In the genomic region with DNA sequence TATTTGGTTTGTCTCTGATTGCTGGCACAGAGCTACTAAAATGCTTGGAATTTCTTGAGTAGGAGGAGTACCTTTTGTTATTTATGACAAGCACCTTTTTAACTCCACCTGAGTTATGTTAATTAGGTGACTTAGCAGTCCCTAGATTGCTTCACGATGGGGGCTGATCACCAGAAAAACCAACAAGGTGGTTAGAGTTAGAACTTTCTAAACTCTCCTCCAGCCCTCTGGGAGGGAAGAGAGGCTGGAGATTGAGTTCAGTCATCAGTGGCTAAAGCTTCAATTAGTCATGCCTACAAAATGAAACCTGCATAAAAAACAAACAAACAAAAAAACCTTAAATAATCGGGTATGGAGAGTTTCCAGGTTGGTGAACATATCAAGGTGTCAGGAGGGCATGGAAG, we compare ENCODE assay signal across 20 cellular contexts. TPM values are rescaled to one million over a fixed set of nuclear protein-coding genes. Genes with fewer than 3 reads are reported as not detected.
DNase-seq lines count a peak whose midpoint lies in the region; ATAC-seq, FAIRE-seq and TF ChIP-seq lines count a peak whose summit lies in the region.
"Had no signal": no experiment of that assay in that cellular context is flagged by ENCODE, and none has a peak within 500 bp of the region (broad histone marks: within the 10 kb centered on the region; RNA-seq: fewer than 3 reads in every experiment).

No MANE protein-coding gene starts in this region.

- H3K4me1 Mint-ChIP-seq in endodermal cell, result peaks cover 13% of the 10 kb centered on the region
- H3K4me1 Mint-ChIP-seq in CD8-positive, alpha-beta memory T cell, result no peaks in the 10 kb centered on the region
- no peaks in the 10 kb centered on the region for H3K4me1 Mint-ChIP-seq in activated naive CD8-positive, alpha-beta T cell treated with anti-CD3 and anti-CD28 coated beads for 36 hours

- POLR2A ChIA-PET in CD8-positive, alpha-beta memory T cell (lab: Charles Lee), result no interaction called here

- peak overlapping the region; percentile 73 for H3K27ac Mint-ChIP-seq in endodermal cell
- no peak overlapping the region for H3K27ac Mint-ChIP-seq in CD8-positive, alpha-beta memory T cell
- no peak overlapping the region for H3K27ac Mint-ChIP-seq in activated naive CD8-positive, alpha-beta T cell treated with anti-CD3 and anti-CD28 coated beads for 36 hours

- FAIRE-seq in GM12891 (lab: Jason Lieb, UNC), result no peak
- FAIRE-seq: A549, colon, frontal cortex had no signal

- H3K27ac ChIP-seq in HUES48 (ENCODE audit: low read depth, low read length), result peak overlapping the region; percentile 55
- no peak overlapping the region for H3K27ac ChIP-seq in endodermal cell (ENCODE audit: low read depth, low read length)
- no peak overlapping the region for H3K27ac ChIP-seq in CD8-positive, alpha-beta memory T cell (ENCODE audit: low read depth, low read length)
- H3K27ac ChIP-seq: A549; BLaER1 treated with 17β-estradiol and CSF1 and Interleukin-3, amounts not matched to agents 10 nM and 100 nM; vagina had no signal

- TF ChIP-seq CTCF in endodermal cell (conservative IDR thresholded peaks at IDR 0.05), result no peak

- H3K9me3 ChIP-seq in HUES48 (ENCODE audit: control insufficient read depth, insufficient read depth, low read length) (no peaks in the 10 kb centered on the region), endodermal cell (ENCODE audit: control insufficient read depth, low read length) (no peaks in the 10 kb centered on the region)
- no peaks in the 10 kb centered on the region for H3K9me3 ChIP-seq in CD8-positive, alpha-beta memory T cell (ENCODE audit: low read length)
- H3K9me3 ChIP-seq: A549; BLaER1 treated with 17β-estradiol and CSF1 and Interleukin-3, amounts not matched to agents 10 nM and 100 nM; vagina had no signal

- H3K9me3 Mint-ChIP-seq in endodermal cell, result no peaks in the 10 kb centered on the region
- no peaks in the 10 kb centered on the region for H3K9me3 Mint-ChIP-seq in CD8-positive, alpha-beta memory T cell
- H3K9me3 Mint-ChIP-seq in activated naive CD8-positive, alpha-beta T cell treated with anti-CD3 and anti-CD28 coated beads for 36 hours, result no peaks in the 10 kb centered on the region

- no peak for TF ChIP-seq POLR2A in GM12891 (IDR thresholded peaks at IDR 0.05; ENCODE audit: low read depth, low read length)

- peaks cover 26% of the 10 kb centered on the region for H3K4me1 ChIP-seq in HUES48 (ENCODE audit: control insufficient read depth, insufficient read depth, low read length)
- H3K4me1 ChIP-seq in endodermal cell (ENCODE audit: control insufficient read depth, insufficient read depth, low read length), result no peaks in the 10 kb centered on the region
- H3K4me1 ChIP-seq in CD8-positive, alpha-beta memory T cell (ENCODE audit: insufficient read depth, low read length), result no peaks in the 10 kb centered on the region
- H3K4me1 ChIP-seq: A549, vagina had no signal

- no peaks in the 10 kb centered on the region for H3K27me3 Mint-ChIP-seq in endodermal cell (ENCODE audit: insufficient read depth)
- peaks cover 5 to 63% of the 10 kb centered on the region in 2 donors for H3K27me3 Mint-ChIP-seq in CD8-positive, alpha-beta memory T cell
- H3K27me3 Mint-ChIP-seq in activated naive CD8-positive, alpha-beta T cell treated with anti-CD3 and anti-CD28 coated beads for 36 hours, result peaks cover 24% of the 10 kb centered on the region

- H3K9ac ChIP-seq in HUES48 (ENCODE audit: low read depth, low read length) (peak overlapping the region; percentile 28; the same call in 1 of the 2 replicates), endodermal cell (ENCODE audit: extremely low read depth, low read length, poor library complexity, severe bottlenecking) (no peak overlapping the region)
- H3K9ac ChIP-seq: BLaER1 treated with 17β-estradiol and CSF1 and Interleukin-3, amounts not matched to agents 10 nM and 100 nM had no signal

- H3K27me3 ChIP-seq in HUES48 (ENCODE audit: control insufficient read depth, insufficient read depth, low read length), result no peaks in the 10 kb centered on the region
- no peaks in the 10 kb centered on the region for H3K27me3 ChIP-seq in endodermal cell (ENCODE audit: control insufficient read depth, insufficient read depth, low read length, poor library complexity, severe bottlenecking)
- H3K27me3 ChIP-seq in CD8-positive, alpha-beta memory T cell (ENCODE audit: insufficient read depth, low read length, poor library complexity, severe bottlenecking), result no peaks in the 10 kb centered on the region
- H3K27me3 ChIP-seq: BLaER1 treated with 17β-estradiol and CSF1 and Interleukin-3, amounts not matched to agents 10 nM and 100 nM; vagina had no signal

- no peaks in the 10 kb centered on the region for H3K36me3 Mint-ChIP-seq in endodermal cell (ENCODE audit: low read depth)
- no peaks in the 10 kb centered on the region for H3K36me3 Mint-ChIP-seq in CD8-positive, alpha-beta memory T cell
- H3K36me3 Mint-ChIP-seq in activated naive CD8-positive, alpha-beta T cell treated with anti-CD3 and anti-CD28 coated beads for 36 hours, result no peaks in the 10 kb centered on the region

- H3K4me3 Mint-ChIP-seq in endodermal cell, result no peak overlapping the region
- H3K4me3 Mint-ChIP-seq in CD8-positive, alpha-beta memory T cell, result no peak overlapping the region
- H3K4me3 Mint-ChIP-seq in activated naive CD8-positive, alpha-beta T cell treated with anti-CD3 and anti-CD28 coated beads for 36 hours, result no peak overlapping the region

- ATAC-seq in GM18498 (IDR thresholded peaks at IDR 0.05; ENCODE audit: unreplicated experiment) (peak; percentile 10), GM21786 (IDR thresholded peaks at IDR 0.05; ENCODE audit: unreplicated experiment) (peak; percentile 26)
- ATAC-seq: A549, left ventricle myocardium superior, Panc1, sciatic nerve, SK-N-SH treated with all-trans-retinoic acid at 6 μM for 48 hours had no signal

- DNase-seq in endodermal cell, result peak; percentile 57
- no peak for DNase-seq in CD8-positive, alpha-beta memory T cell
- no peak for DNase-seq in RKO (ENCODE audit: low spot score)
- no peak for DNase-seq in activated naive CD8-positive, alpha-beta T cell treated with anti-CD3 and anti-CD28 coated beads for 36 hours
- DNase-seq in GM12891 (ENCODE audit: insufficient read length, low spot score), result no peak
- DNase-seq: activated CD4-positive, alpha-beta T cell treated with anti-CD3 and anti-CD28 coated beads for 48 hours; activated naive CD4-positive, alpha-beta T cell treated with Interleukin-2 at 50 U/mL for 16 hours; left ventricle myocardium superior had no signal

- H3K36me3 ChIP-seq in HUES48 (ENCODE audit: control insufficient read depth, insufficient read depth, low read length) (no peaks in the 10 kb centered on the region), endodermal cell (ENCODE audit: control insufficient read depth, insufficient read depth, low read length) (no peaks in the 10 kb centered on the region)
- H3K36me3 ChIP-seq in CD8-positive, alpha-beta memory T cell (ENCODE audit: insufficient read depth, low read length), result no peaks in the 10 kb centered on the region
- H3K36me3 ChIP-seq: BLaER1 treated with 17β-estradiol and CSF1 and Interleukin-3, amounts not matched to agents 10 nM and 100 nM; vagina had no signal

- WGBS in endodermal cell (ENCODE audit: insufficient coverage in 1 of 2, insufficient read length in 1 of 2), 2 experiments, result 47% methylated on average over 2 of the region's 2 CpGs; no CpG with 5 or more reads in 1 of the 2 experiments

- CTCF ChIA-PET in CD8-positive, alpha-beta memory T cell (lab: Charles Lee), result no interaction called here

- peak overlapping the region; percentile 21; the same call in 1 of the 2 replicates for H3K4me3 ChIP-seq in HUES48 (ENCODE audit: low read depth, low read length)
- no peak overlapping the region for H3K4me3 ChIP-seq in endodermal cell (ENCODE audit: low read length)
- no peak overlapping the region for H3K4me3 ChIP-seq in CD8-positive, alpha-beta memory T cell (ENCODE audit: low read length)
- H3K4me3 ChIP-seq: A549; BLaER1 treated with 17β-estradiol and CSF1 and Interleukin-3, amounts not matched to agents 10 nM and 100 nM; K562; vagina had no signal

TF ChIP-seq in GM12891, 5 proteins besides CTCF, POLR2A, EP300 and RAD21:
- TF ChIP-seq PAX5 (IDR thresholded peaks at IDR 0.05; ENCODE audit: insufficient read depth, low read length, severe bottlenecking), result no peak
TF ChIP-seq in GM12891: peak in this region for 0.

RNA-seq across cellular contexts. Expression of a gene that starts 23.6 kb away (rescaled TPM):
- 10 to 100 TPM; 12.6 to 14.9 TPM for total RNA-seq in endodermal cell
- polyA plus RNA-seq in endodermal cell (2013, experiment 1 of 2), result 24.0 TPM
- 24.2 TPM for polyA plus RNA-seq in endodermal cell (2013, experiment 2 of 2)
- total RNA-seq in CD8-positive, alpha-beta memory T cell, result 10 to 100 TPM; 24.4 to 30.7 TPM
- polyA plus RNA-seq in CD8-positive, alpha-beta memory T cell, result 31.6 TPM
- 10 to 100 TPM; 27.5 to 28.6 TPM for total RNA-seq in activated naive CD8-positive, alpha-beta T cell treated with anti-CD3 and anti-CD28 coated beads for 36 hours
- 15.2 TPM for polyA plus RNA-seq in GM12891 (2012; ENCODE audit: low read depth, missing spikeins)
